ENCODE assay signal across 24 cellular contexts in the genomic region with DNA sequence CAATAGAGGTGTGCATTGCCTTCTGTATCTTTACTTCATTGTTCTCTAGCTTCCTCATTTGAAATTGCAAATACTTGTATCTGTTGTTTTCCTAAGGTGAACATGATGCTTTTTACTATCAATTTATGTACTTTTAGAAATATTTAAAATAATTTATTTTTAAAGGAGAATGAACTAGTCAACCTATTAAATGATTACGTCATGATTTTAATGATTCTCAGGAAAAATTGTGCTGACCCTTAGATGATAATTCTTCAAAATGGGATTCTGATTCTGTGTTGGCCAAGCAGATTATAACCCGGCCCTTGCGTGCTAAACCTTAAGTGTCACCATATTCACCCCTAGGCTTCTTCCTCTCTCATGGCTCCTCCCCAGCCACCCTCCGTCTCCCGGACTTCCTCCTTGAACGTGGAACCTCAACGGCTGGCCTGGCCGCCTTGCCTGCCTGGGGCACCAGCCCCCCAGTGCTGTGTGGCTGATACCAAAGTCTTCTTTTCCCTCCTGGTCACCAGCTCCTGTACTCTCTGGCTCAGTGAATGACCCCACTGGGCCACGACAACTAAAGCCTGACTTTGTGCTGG.
"Had no signal": no experiment of that assay in that cellular context is flagged by ENCODE, and none has a peak within 500 bp of the region (broad histone marks: within the 10 kb centered on the region; RNA-seq: fewer than 3 reads in every experiment).

No MANE protein-coding gene starts in this region.

- H3K36me3 Mint-ChIP-seq: memory B cell, natural killer cell had no signal

- H3K27me3 Mint-ChIP-seq: memory B cell, progenitor cell of endocrine pancreas had no signal

- H3K27ac Mint-ChIP-seq: memory B cell, mesothelial cell of epicardium, natural killer cell, neural progenitor cell, progenitor cell of endocrine pancreas had no signal

- H3K79me2 ChIP-seq: hepatocyte had no signal

- ATAC-seq: foreskin keratinocyte, left cardiac atrium, lower lobe of right lung, natural killer cell, pancreas, right cardiac atrium had no signal

- H3K27me3 ChIP-seq: foreskin keratinocyte, hepatocyte, neural progenitor cell, pancreas, thyroid gland, upper lobe of left lung, uterus had no signal

- H3K9ac ChIP-seq: neural progenitor cell had no signal

- H3K4me2 ChIP-seq: hepatocyte, neural progenitor cell, smooth muscle cell had no signal

- DNase-seq: dermis blood vessel endothelial cell; erythroblast; foreskin keratinocyte; head of caudate nucleus; kidney; left cardiac atrium; left ventricle myocardium inferior; lower lobe of right lung; natural killer cell; occipital lobe; pancreas; right cardiac atrium; stimulated activated CD4-positive, alpha-beta T cell treated with anti-CD3 and anti-CD28 coated beads, Interleukin-2, amount 100 ng/mL, for 48 hours; stimulated activated naive CD4-positive, alpha-beta T cell treated with Interleukin-2 at 50 U/mL for 16 hours; thyroid gland; uterus had no signal

- H3K36me3 ChIP-seq: left ventricle myocardium inferior, lower lobe of right lung, neural progenitor cell, pancreas, thyroid gland, upper lobe of left lung, uterus had no signal

- H3K27ac ChIP-seq: foreskin keratinocyte, hepatocyte, left ventricle myocardium inferior, lower lobe of right lung, neural progenitor cell, pancreas, thyroid gland, upper lobe of left lung, uterus had no signal

- H3K4me3 ChIP-seq: hepatocyte, left ventricle myocardium inferior, lower lobe of right lung, neural progenitor cell, pancreas, smooth muscle cell, thyroid gland, upper lobe of left lung, uterus had no signal

- H3K4me1 ChIP-seq: foreskin keratinocyte, left ventricle myocardium inferior, lower lobe of right lung, neural progenitor cell, pancreas, thyroid gland, upper lobe of left lung, uterus had no signal

- FAIRE-seq: endothelial cell of umbilical vein, kidney, pancreas had no signal

- H3K9me3 Mint-ChIP-seq: natural killer cell had no signal

- H3K9me3 ChIP-seq: left ventricle myocardium inferior, lower lobe of right lung, pancreas, thyroid gland, upper lobe of left lung, uterus had no signal

- H3K4me1 Mint-ChIP-seq: memory B cell, mesothelial cell of epicardium had no signal

- H2AFZ ChIP-seq: hepatocyte, neural progenitor cell had no signal

- H3K4me3 Mint-ChIP-seq: memory B cell, mesothelial cell of epicardium, natural killer cell, neural progenitor cell had no signal
